In genomic region chr1:109305991-109306390, GRCh38 we compare ENCODE assay signal across 9 cellular contexts. TPM values are rescaled to one million over a fixed set of nuclear protein-coding genes. Genes with fewer than 3 reads are reported as not detected.
"Had no signal": no experiment of that assay in that cellular context is flagged by ENCODE, and none has a peak within 500 bp of the region (broad histone marks: within the 10 kb centered on the region; RNA-seq: fewer than 3 reads in every experiment).

No MANE protein-coding gene starts in this region.

RNA-seq across cellular contexts. Expression of gene MYBPHL, which starts 0.8 kb away (rescaled TPM):
- total RNA-seq: activated CD8-positive, alpha-beta memory T cell treated with anti-CD3 and anti-CD28 coated beads for 36 hours; activated naive CD8-positive, alpha-beta T cell treated with anti-CD3 and anti-CD28 coated beads for 36 hours; activated T-helper 1 cell treated with anti-CD3 and anti-CD28 coated beads, Interleukin-12 subunit alpha, Interleukin-12 subunit beta, Interleukin-2, Interleukin-4 antibody, amounts not matched to agents 30 ng/mL and 10 ng/mL and 1 ng/mL, durations not matched to agents 14 hours and 24 hours and 36 hours; dermis blood vessel endothelial cell; glomerular endothelial cell; osteoblast; pulmonary artery endothelial cell; T-cell; transverse colon had no signal
